8 cellular contexts compared by ENCODE assay signal in the genomic region with DNA sequence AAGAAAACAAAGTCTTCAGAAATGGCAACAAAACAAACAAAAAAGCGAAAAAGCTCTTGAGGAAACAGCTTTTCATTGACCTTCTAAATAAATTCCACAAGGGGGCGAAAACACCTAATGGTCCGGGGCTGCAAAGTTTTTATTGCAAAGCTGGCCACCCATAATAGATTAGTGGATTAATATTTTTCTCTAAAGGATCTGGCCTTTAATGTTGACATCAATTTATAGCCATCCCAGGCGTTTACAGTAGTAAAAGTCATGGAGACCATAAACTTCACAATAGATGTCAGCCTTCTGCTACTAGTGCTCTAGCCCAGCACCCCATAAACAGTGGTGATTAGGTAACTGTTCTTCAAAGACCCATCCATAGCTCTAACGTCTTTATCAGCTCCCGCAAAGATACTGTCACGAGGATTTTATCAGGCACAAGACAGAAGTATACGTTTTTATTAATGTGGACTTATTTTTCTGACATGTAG. TPM values are rescaled to one million over a fixed set of nuclear protein-coding genes. Genes with fewer than 3 reads are reported as not detected.
DNase-seq lines count a peak whose midpoint lies in the region; ATAC-seq and TF ChIP-seq lines count a peak whose summit lies in the region.

No MANE protein-coding gene starts in this region.

- no peak for ATAC-seq in HG02623 (IDR thresholded peaks at IDR 0.05; ENCODE audit: unreplicated experiment)
- ATAC-seq in GM21515 (IDR thresholded peaks at IDR 0.05; ENCODE audit: unreplicated experiment) = no peak

- no peak overlapping the region for H3K27ac Mint-ChIP-seq in T-helper 2 cell treated with Interferon-gamma antibody and Interleukin-4, amounts not matched to agents 5 μg/mL and 100 μg/mL, for 36 hours
- H3K27ac Mint-ChIP-seq in osteocyte (ENCODE audit: unreplicated experiment) = peak overlapping the region; percentile 92

- TF ChIP-seq CTCF in NB4 (IDR thresholded peaks at IDR 0.05; ENCODE audit: low read depth, low read length) = peak; percentile 53
- TF ChIP-seq CTCF in esophagus squamous epithelium (IDR thresholded peaks at IDR 0.05) = peak; percentile 70 to 80 (median 77)
- TF ChIP-seq CTCF in osteocyte (IDR thresholded peaks at IDR 0.05) = peak; percentile 83

- no peaks in the 10 kb centered on the region for H3K9me3 ChIP-seq in esophagus squamous epithelium

- TF ChIP-seq POLR2A in NB4 (IDR thresholded peaks at IDR 0.05; ENCODE audit: extremely low read depth, insufficient read length) = no peak
- TF ChIP-seq POLR2A in esophagus squamous epithelium (IDR thresholded peaks at IDR 0.05) = no peak

- H3K9me3 Mint-ChIP-seq in T-helper 2 cell treated with Interferon-gamma antibody and Interleukin-4, amounts not matched to agents 5 μg/mL and 100 μg/mL, for 36 hours = no peaks in the 10 kb centered on the region
- no peaks in the 10 kb centered on the region for H3K9me3 Mint-ChIP-seq in osteocyte (ENCODE audit: unreplicated experiment)

- H3K27ac ChIP-seq in esophagus squamous epithelium = peak overlapping the region; percentile 45 to 99 (median 73)

- H3K4me1 Mint-ChIP-seq in T-helper 2 cell treated with Interferon-gamma antibody and Interleukin-4, amounts not matched to agents 5 μg/mL and 100 μg/mL, for 36 hours (ENCODE audit: low read depth) = peaks cover 48% of the 10 kb centered on the region
- peaks cover 46% of the 10 kb centered on the region for H3K4me1 Mint-ChIP-seq in osteocyte (ENCODE audit: unreplicated experiment)

- no peaks in the 10 kb centered on the region for H3K27me3 Mint-ChIP-seq in T-helper 2 cell treated with Interferon-gamma antibody and Interleukin-4, amounts not matched to agents 5 μg/mL and 100 μg/mL, for 36 hours (ENCODE audit: low read depth)
- H3K27me3 Mint-ChIP-seq in osteocyte (ENCODE audit: unreplicated experiment) = no peaks in the 10 kb centered on the region

- WGBS in esophagus squamous epithelium, 2 donors = 11 to 12% methylated on average over 8 of the region's 8 CpGs

- H3K4me3 Mint-ChIP-seq in T-helper 2 cell treated with Interferon-gamma antibody and Interleukin-4, amounts not matched to agents 5 μg/mL and 100 μg/mL, for 36 hours = peak overlapping the region; percentile 26
- peak overlapping the region; percentile 93 for H3K4me3 Mint-ChIP-seq in osteocyte (ENCODE audit: unreplicated experiment)

- H3K27me3 ChIP-seq in esophagus squamous epithelium = no peaks in the 10 kb centered on the region

- intact Hi-C loops in esophagus squamous epithelium (cut with DNase I) = loop anchor here (5.0 to 10.0 kb wide), 4 partner anchors 152 to 555 kb away; no protein-coding TSS in a partner anchor

- peaks cover 6 to 39% (median 8%) of the 10 kb centered on the region in 3 donors for H3K4me1 ChIP-seq in esophagus squamous epithelium

- H3K36me3 ChIP-seq in esophagus squamous epithelium = peaks cover 0 to 25% (median 0%) of the 10 kb centered on the region in 3 donors

- H3K4me3 ChIP-seq in NB4 (ENCODE audit: low read depth, low read length) (peak overlapping the region; percentile 90), esophagus squamous epithelium (peak overlapping the region in 1 of 4 donors; percentile 94)

- peak; percentile 11 for DNase-seq in activated gamma-delta T cell treated with Interleukin-2 at 50 U/mL for 16 hours
- DNase-seq in activated gamma-delta T cell (lab: John Stamatoyannopoulos, UW) = no peak
- peak; percentile 84 for DNase-seq in NB4 (ENCODE audit: low read depth)
- DNase-seq in T-helper 2 cell treated with Interferon-gamma antibody and Interleukin-4, amounts not matched to agents 5 μg/mL and 100 μg/mL, for 36 hours (ENCODE audit: low spot score) = no peak
- DNase-seq in esophagus squamous epithelium (lab: John Stamatoyannopoulos, UW) = no peak
- DNase-seq in osteocyte (ENCODE audit: extremely low spot score, unreplicated experiment) = no peak

- H3K36me3 Mint-ChIP-seq in T-helper 2 cell treated with Interferon-gamma antibody and Interleukin-4, amounts not matched to agents 5 μg/mL and 100 μg/mL, for 36 hours (ENCODE audit: low read depth) = peaks cover 36% of the 10 kb centered on the region
- peaks cover 35% of the 10 kb centered on the region for H3K36me3 Mint-ChIP-seq in osteocyte (ENCODE audit: unreplicated experiment)

RNA-seq across cellular contexts. Expression of a gene that starts 4.8 kb away (rescaled TPM):
- total RNA-seq in esophagus squamous epithelium (100 to 1,000 TPM in 1 of 4 donors, 10 to 100 TPM in 3; 24.8 to 169 (median 60.9) TPM), osteocyte (417 and 421 TPM in 2 replicates)

Comparison
In these comparisons a context has a peak if more than half of its experiments do, and no peak if none do; other contexts are left out.
1. DNase-seq: peak in activated gamma-delta T cell treated with Interleukin-2 at 50 U/mL for 16 hours (single experiment) and NB4 (single experiment); none in activated gamma-delta T cell (single experiment), T-helper 2 cell treated with Interferon-gamma antibody and Interleukin-4, amounts not matched to agents 5 μg/mL and 100 μg/mL, for 36 hours (single experiment), esophagus squamous epithelium (single experiment) and osteocyte (single experiment).
2. Peak in every context shown above with its lines, with median percentiles within 50 percentile points of each other: CTCF ChIP-seq.